Comparison of ENCODE assay signal across 18 cellular contexts in genomic region chr6:41256383-41256782, GRCh38. TPM values are rescaled to one million over a fixed set of nuclear protein-coding genes. Genes with fewer than 3 reads are reported as not detected.
A peak's percentile ranks its signal among the peaks of the same experiment; 100 is the strongest.
DNase-seq lines count a peak whose midpoint lies in the region; ATAC-seq and TF ChIP-seq lines count a peak whose summit lies in the region.
"Had no signal": no experiment of that assay in that cellular context is flagged by ENCODE, and none has a peak within 500 bp of the region (broad histone marks: within the 10 kb centered on the region; RNA-seq: fewer than 3 reads in every experiment).

No MANE protein-coding gene starts in this region.

- TF ChIP-seq CTCF in foreskin keratinocyte (conservative IDR thresholded peaks at IDR 0.05), result no peak

- peaks cover 3% of the 10 kb centered on the region for H3K4me1 Mint-ChIP-seq in activated T-helper 17 cell treated with anti-CD3 and anti-CD28 coated beads, Interleukin-2, amount 50 U/mL, for 72 hours

- peaks cover 5% of the 10 kb centered on the region for H3K27me3 Mint-ChIP-seq in activated T-helper 17 cell treated with anti-CD3 and anti-CD28 coated beads, Interleukin-2, amount 50 U/mL, for 72 hours
- H3K27me3 Mint-ChIP-seq: CD4-positive, alpha-beta T cell had no signal

- no peak overlapping the region for H3K27ac ChIP-seq in foreskin keratinocyte
- H3K27ac ChIP-seq: skin epidermis had no signal

- H3K9me3 Mint-ChIP-seq in activated T-helper 17 cell treated with anti-CD3 and anti-CD28 coated beads, Interleukin-2, amount 50 U/mL, for 72 hours, result peaks cover 4% of the 10 kb centered on the region

- H3K4me1 ChIP-seq in foreskin keratinocyte, result peaks cover 6% of the 10 kb centered on the region

- peaks cover 23% of the 10 kb centered on the region for H3K27me3 ChIP-seq in foreskin keratinocyte

- no peak overlapping the region for H3K4me3 Mint-ChIP-seq in activated T-helper 17 cell treated with anti-CD3 and anti-CD28 coated beads, Interleukin-2, amount 50 U/mL, for 72 hours
- H3K4me3 Mint-ChIP-seq: CD4-positive, alpha-beta T cell had no signal

- no peak overlapping the region for H3K27ac Mint-ChIP-seq in activated T-helper 17 cell treated with anti-CD3 and anti-CD28 coated beads, Interleukin-2, amount 50 U/mL, for 72 hours
- H3K27ac Mint-ChIP-seq: CD4-positive, alpha-beta T cell had no signal

- ATAC-seq in GM18511 (IDR thresholded peaks at IDR 0.05; ENCODE audit: unreplicated experiment) (peak; percentile 83), GM21576 (IDR thresholded peaks at IDR 0.05; ENCODE audit: unreplicated experiment) (peak; percentile 82), HG03378 (IDR thresholded peaks at IDR 0.05; ENCODE audit: unreplicated experiment) (peak; percentile 75), HG02623 (IDR thresholded peaks at IDR 0.05; ENCODE audit: unreplicated experiment) (no peak), HG03097 (IDR thresholded peaks at IDR 0.05; ENCODE audit: low FRiP score, unreplicated experiment) (no peak), foreskin keratinocyte (no peak)
- ATAC-seq in activated T-helper 17 cell treated with anti-CD3 and anti-CD28 coated beads, Interleukin-2, amount 50 U/mL, for 72 hours (replicated peaks), result no peak

- DNase-seq in myocyte (ENCODE audit: low read depth) (peak; percentile 10), foreskin keratinocyte (no peak)
- DNase-seq: activated CD4-positive, alpha-beta T cell treated with anti-CD3 and anti-CD28 coated beads for 1 hour; activated effector memory CD4-positive, alpha-beta T cell treated with Interleukin-2 at 50 U/mL for 16 hours; CD4-positive, alpha-beta T cell; GOT3; NCI-H146; NCI-H82; SK-N-SH had no signal

- H3K36me3 Mint-ChIP-seq in activated T-helper 17 cell treated with anti-CD3 and anti-CD28 coated beads, Interleukin-2, amount 50 U/mL, for 72 hours (ENCODE audit: low read depth), result no peaks in the 10 kb centered on the region

RNA-seq across cellular contexts. Expression of gene TREML4, which starts 28.2 kb away (rescaled TPM):
- total RNA-seq in myocyte (not detected in 2 replicates), foreskin keratinocyte (not detected in 2 replicates)
- polyA plus RNA-seq in myocyte (2012), result not detected
- polyA plus RNA-seq in foreskin keratinocyte, result not detected in 2 replicates
- not detected for total RNA-seq in activated T-helper 17 cell treated with anti-CD3 and anti-CD28 coated beads, Interleukin-2, amount 50 U/mL, for 72 hours
- total RNA-seq: CD4-positive, alpha-beta T cell; cerebellum; urinary bladder had no signal
- polyA plus RNA-seq: SK-N-SH had no signal

RNA-seq across cellular contexts. Expression of gene TREM1, which starts 30.1 kb away (rescaled TPM):
- total RNA-seq in myocyte (not detected in 2 replicates), foreskin keratinocyte (not detected in 2 replicates)
- not detected for polyA plus RNA-seq in myocyte (2012)
- polyA plus RNA-seq in foreskin keratinocyte, result not detected in 2 replicates
- 1 to 10 TPM in 1 of 2 donors, not detected in 1; 5.1 TPM for total RNA-seq in activated T-helper 17 cell treated with anti-CD3 and anti-CD28 coated beads, Interleukin-2, amount 50 U/mL, for 72 hours
- polyA plus RNA-seq: SK-N-SH had no signal

RNA-seq across cellular contexts. Expression of gene TREML2, which starts 55.4 kb away (rescaled TPM):
- total RNA-seq in myocyte, result not detected in 2 replicates
- not detected for polyA plus RNA-seq in myocyte (2012)
- 0.07 and 0.17 TPM in 2 replicates for total RNA-seq in foreskin keratinocyte
- 0.04 and 0.18 TPM in 2 replicates for polyA plus RNA-seq in foreskin keratinocyte
- 1 to 10 TPM; 3.3 to 6.2 TPM for total RNA-seq in activated T-helper 17 cell treated with anti-CD3 and anti-CD28 coated beads, Interleukin-2, amount 50 U/mL, for 72 hours
- polyA plus RNA-seq: SK-N-SH had no signal

Comparison
In these comparisons a context has a peak if more than half of its experiments do, and no peak if none do; other contexts are left out.
1. ATAC-seq: peak in GM18511 (single experiment), GM21576 (single experiment) and HG03378 (single experiment); none in HG02623 (single experiment), HG03097 (single experiment), foreskin keratinocyte (single experiment) and activated T-helper 17 cell treated with anti-CD3 and anti-CD28 coated beads, Interleukin-2, amount 50 U/mL, for 72 hours (single experiment).